16 cellular contexts compared by ENCODE assay signal in genomic region chr1:53315456-53316048, GRCh38. TPM values are rescaled to one million over a fixed set of nuclear protein-coding genes. Genes with fewer than 3 reads are reported as not detected.
A peak's percentile ranks its signal among the peaks of the same experiment; 100 is the strongest.
DNase-seq lines count a peak whose midpoint lies in the region; ATAC-seq and TF ChIP-seq lines count a peak whose summit lies in the region.
"Had no signal": no experiment of that assay in that cellular context is flagged by ENCODE, and none has a peak within 500 bp of the region (broad histone marks: within the 10 kb centered on the region; RNA-seq: fewer than 3 reads in every experiment).

No MANE protein-coding gene starts in this region.

- H3K9me3 Mint-ChIP-seq in chondrocyte (ENCODE audit: low read depth): no peaks in the 10 kb centered on the region
- H3K9me3 Mint-ChIP-seq in nephron progenitor cell: no peaks in the 10 kb centered on the region
- no peaks in the 10 kb centered on the region for H3K9me3 Mint-ChIP-seq in CD4-positive, alpha-beta T cell

- no peaks in the 10 kb centered on the region for H3K36me3 Mint-ChIP-seq in chondrocyte (ENCODE audit: low read depth)
- no peaks in the 10 kb centered on the region for H3K36me3 Mint-ChIP-seq in nephron progenitor cell (ENCODE audit: low read depth)
- no peaks in the 10 kb centered on the region for H3K36me3 Mint-ChIP-seq in CD4-positive, alpha-beta T cell (ENCODE audit: low read depth)

- H3K4me3 ChIP-seq in BLaER1 (no peak overlapping the region), Loucy (ENCODE audit: low read length, poor library complexity, severe bottlenecking) (no peak overlapping the region)

- H3K4me1 Mint-ChIP-seq in chondrocyte (ENCODE audit: low read depth): peaks cover 2% of the 10 kb centered on the region
- peaks cover 86% of the 10 kb centered on the region for H3K4me1 Mint-ChIP-seq in nephron progenitor cell
- H3K4me1 Mint-ChIP-seq in CD4-positive, alpha-beta T cell (ENCODE audit: low read depth): no peaks in the 10 kb centered on the region

- CTCF ChIA-PET in CD4-positive, alpha-beta T cell (lab: Charles Lee): no interaction called here

- no peaks in the 10 kb centered on the region for H3F3A ChIP-seq in Loucy (ENCODE audit: low read depth)

- H3K9ac ChIP-seq in BLaER1 (peak overlapping the region; percentile 71), Loucy (ENCODE audit: low read depth, low read length, poor library complexity, severe bottlenecking) (peak overlapping the region; percentile 53)
- H3K9ac ChIP-seq: parathyroid adenoma, SK-N-SH had no signal

- intact Hi-C loops in CD4-positive, alpha-beta T cell (cut with DNase I, micrococcal nuclease): no loop called here

- peaks cover 72% of the 10 kb centered on the region; the same call in 1 of the 2 replicates for H3K79me2 ChIP-seq in Loucy (ENCODE audit: insufficient read depth, low read length)
- H3K79me2 ChIP-seq: parathyroid adenoma had no signal

- H3K4me3 Mint-ChIP-seq in chondrocyte (ENCODE audit: unreplicated experiment): no peak overlapping the region
- H3K4me3 Mint-ChIP-seq in nephron progenitor cell: peak overlapping the region; percentile 34
- H3K4me3 Mint-ChIP-seq in CD4-positive, alpha-beta T cell: no peak overlapping the region

- POLR2A ChIA-PET in CD4-positive, alpha-beta T cell (lab: Charles Lee): no interaction called here

- H2AFZ ChIP-seq in Loucy (ENCODE audit: low read length): no peak overlapping the region
- H2AFZ ChIP-seq: parathyroid adenoma had no signal

- no peak for TF ChIP-seq CTCF in Loucy (conservative IDR thresholded peaks at IDR 0.05; ENCODE audit: low read length)
- TF ChIP-seq CTCF in chondrocyte (IDR thresholded peaks at IDR 0.05): no peak
- no peak for TF ChIP-seq CTCF in nephron progenitor cell (IDR thresholded peaks at IDR 0.05)
- no peak for TF ChIP-seq CTCF in CD4-positive, alpha-beta T cell (IDR thresholded peaks at IDR 0.05)

- H3K9me2 ChIP-seq in Loucy (replicated peaks; ENCODE audit: low read depth, low read length): no peaks in the 10 kb centered on the region
- H3K9me2 ChIP-seq: SK-N-SH had no signal

- H3K27me3 ChIP-seq in BLaER1: no peaks in the 10 kb centered on the region
- no peaks in the 10 kb centered on the region for H3K27me3 ChIP-seq in Loucy (ENCODE audit: insufficient read depth, low read length, poor library complexity, severe bottlenecking)
- no peaks in the 10 kb centered on the region for H3K27me3 ChIP-seq in CD4-positive, alpha-beta T cell (ENCODE audit: control insufficient read depth, insufficient read depth, low read length)

- H3K4me2 ChIP-seq in BLaER1 (peak overlapping the region; percentile 97), Loucy (ENCODE audit: low read depth, low read length, poor library complexity, severe bottlenecking) (peak overlapping the region; percentile 62)
- H3K4me2 ChIP-seq: SK-N-SH had no signal

- H4K20me1 ChIP-seq in BLaER1: peaks cover 98% of the 10 kb centered on the region
- peaks cover 5% of the 10 kb centered on the region for H4K20me1 ChIP-seq in Loucy (ENCODE audit: insufficient read depth, low read length, poor library complexity, severe bottlenecking)

- H3K27me3 Mint-ChIP-seq in chondrocyte (ENCODE audit: low read depth): no peaks in the 10 kb centered on the region
- H3K27me3 Mint-ChIP-seq in nephron progenitor cell (ENCODE audit: low read depth, poor library complexity): no peaks in the 10 kb centered on the region
- no peaks in the 10 kb centered on the region for H3K27me3 Mint-ChIP-seq in CD4-positive, alpha-beta T cell

- no peak overlapping the region for H3K27ac Mint-ChIP-seq in chondrocyte (ENCODE audit: unreplicated experiment)
- peak overlapping the region; percentile 98 for H3K27ac Mint-ChIP-seq in nephron progenitor cell
- H3K27ac Mint-ChIP-seq in CD4-positive, alpha-beta T cell: no peak overlapping the region

- no peak for ATAC-seq in GM21390 (IDR thresholded peaks at IDR 0.05; ENCODE audit: unreplicated experiment)
- no peak for ATAC-seq in CD4-positive, alpha-beta T cell (ENCODE audit: poor library complexity)
- ATAC-seq in HG03039 (IDR thresholded peaks at IDR 0.05; ENCODE audit: unreplicated experiment): no peak

- H3K36me3 ChIP-seq in BLaER1 (peaks cover 53% of the 10 kb centered on the region), Loucy (ENCODE audit: insufficient read depth, low read length) (peaks cover 36% of the 10 kb centered on the region; the same call in 1 of the 2 replicates)

- H3K4me1 ChIP-seq in BLaER1 (peaks cover 100% of the 10 kb centered on the region), Loucy (ENCODE audit: insufficient read depth, low read length, poor library complexity, severe bottlenecking) (peaks cover 26% of the 10 kb centered on the region)
- H3K4me1 ChIP-seq: parathyroid adenoma had no signal

- H3K27ac ChIP-seq in BLaER1: peak overlapping the region; percentile 81
- H3K27ac ChIP-seq in CD4-positive, alpha-beta T cell (ENCODE audit: low read depth, low read length): no peak overlapping the region
- H3K27ac ChIP-seq: parathyroid adenoma had no signal

- DNase-seq in chondrocyte (ENCODE audit: low spot score) (peak; percentile 79), nephron progenitor cell (no peak), UCSD-AML1 (lab: John Stamatoyannopoulos, UW; ENCODE audit: unreplicated experiment) (no peak)
- DNase-seq in CD4-positive, alpha-beta T cell: no peak
- DNase-seq: activated CD4-positive, alpha-beta T cell treated with anti-CD3 and anti-CD28 coated beads, Interleukin-2, amount 50 U/mL, for 1 hour; amniotic stem cell; NCI-H1048; NCI-H2107; NCI-H524 treated with DMSO at 0.1 percent for 48 hours; stimulated activated CD4-positive, alpha-beta T cell treated with anti-CD3 and anti-CD28 coated beads, Interleukin-2, amount 100 ng/mL, for 48 hours had no signal

- H3K9me3 ChIP-seq in BLaER1 (no peaks in the 10 kb centered on the region), Loucy (ENCODE audit: insufficient read depth, low read depth, low read length) (no peaks in the 10 kb centered on the region)
- no peaks in the 10 kb centered on the region for H3K9me3 ChIP-seq in CD4-positive, alpha-beta T cell (ENCODE audit: control insufficient read depth, low read length)
- H3K9me3 ChIP-seq: SK-N-SH had no signal

RNA-seq across cellular contexts. Expression of gene LRP8, which starts 12.3 kb away (rescaled TPM):
- 7.1 to 14.5 TPM (median 8.3 TPM) in 3 replicates for total RNA-seq in chondrocyte
- total RNA-seq in CD4-positive, alpha-beta T cell: 10 to 100 TPM in 1 of 2 experiments, 1 to 10 TPM in 1; 8.1 to 11.5 TPM
